Comparison of ENCODE assay signal across 1 cellular context in genomic region chr6:31267504-31268371, GRCh38.
TF ChIP-seq lines count a peak whose summit lies in the region.

No MANE protein-coding gene starts in this region.

TF ChIP-seq in H1, 55 proteins besides CTCF, POLR2A, EP300 and RAD21 (continued from another document):
- TF ChIP-seq ZNF274 (IDR thresholded peaks at IDR 0.05; ENCODE audit: borderline replicate concordance, extremely low read depth, low read length), result no peak
- no peak for TF ChIP-seq HDAC6 (IDR thresholded peaks at IDR 0.05; ENCODE audit: low read depth, low read length)
- TF ChIP-seq ATF3 (IDR thresholded peaks at IDR 0.05; ENCODE audit: insufficient read depth, low read depth, low read length), result no peak
- no peak for TF ChIP-seq RFX5 (IDR thresholded peaks at IDR 0.05; ENCODE audit: borderline replicate concordance, low read depth, low read length)
